9 cellular contexts compared by ENCODE assay signal in genomic region chr12:109946505-109946904, GRCh38. TPM values are rescaled to one million over a fixed set of nuclear protein-coding genes. Genes with fewer than 3 reads are reported as not detected.
DNase-seq lines count a peak whose midpoint lies in the region; ATAC-seq and TF ChIP-seq lines count a peak whose summit lies in the region.
"Had no signal": no experiment of that assay in that cellular context is flagged by ENCODE, and none has a peak within 500 bp of the region (broad histone marks: within the 10 kb centered on the region; RNA-seq: fewer than 3 reads in every experiment).

No MANE protein-coding gene starts in this region.

- no peak overlapping the region for H3K18ac ChIP-seq in mesendoderm (ENCODE audit: low read length)

- H2BK15ac ChIP-seq in mesendoderm (replicated peaks; ENCODE audit: low read depth) = no peak overlapping the region

- ATAC-seq in Right ventricle myocardium inferior = no peak
- no peak for ATAC-seq in GM19397 (IDR thresholded peaks at IDR 0.05; ENCODE audit: unreplicated experiment)
- no peak for ATAC-seq in SK-N-SH treated with all-trans-retinoic acid at 6 μM for 48 hours
- no peak for ATAC-seq in HG03039 (IDR thresholded peaks at IDR 0.05; ENCODE audit: unreplicated experiment)

- no peak overlapping the region for H4K5ac ChIP-seq in mesendoderm (ENCODE audit: low read length)

- peak overlapping the region; percentile 75 to 89 for H3K27ac ChIP-seq in right atrium auricular region
- peak overlapping the region; percentile 22 to 47 for H3K27ac ChIP-seq in coronary artery
- H3K27ac ChIP-seq in mesendoderm (ENCODE audit: low read depth, low read length) = no peak overlapping the region

- intact Hi-C loops in Right ventricle myocardium inferior (cut with DNase I) = loop anchor here (10.0 kb wide), 1 partner anchor 48 kb away; the partner anchor contains the start of genes ANKRD13A and GIT2

- no peaks in the 10 kb centered on the region for H3K27me3 ChIP-seq in right atrium auricular region
- H3K27me3 ChIP-seq in mesendoderm (ENCODE audit: insufficient read depth, low read length, poor library complexity) = no peaks in the 10 kb centered on the region

- no peak overlapping the region for H3K56ac ChIP-seq in mesendoderm (ENCODE audit: low read length)

- no peak overlapping the region for H3K4me2 ChIP-seq in mesendoderm (ENCODE audit: low read length)

- no peak overlapping the region for H3K4ac ChIP-seq in mesendoderm (ENCODE audit: low read depth, low read length)

- DNase-seq in right atrium auricular region (ENCODE audit: low spot score) = no peak
- no peak for DNase-seq in Right ventricle myocardium inferior (ENCODE audit: missing footprints)
- no peak for DNase-seq in coronary artery (ENCODE audit: low spot score)
- peak; percentile 77 for DNase-seq in mesendoderm
- DNase-seq in hippocampal formation (lab: John Stamatoyannopoulos, UW) = no peak
- DNase-seq: NCI-H446 treated with DMSO at 0.1 percent for 48 hours had no signal

- no peak overlapping the region for H4K8ac ChIP-seq in mesendoderm (ENCODE audit: low read depth, low read length)

- H3K36me3 ChIP-seq in right atrium auricular region = peaks cover 30% of the 10 kb centered on the region
- H3K36me3 ChIP-seq in mesendoderm (ENCODE audit: control insufficient read depth, insufficient read depth, low read length) = no peaks in the 10 kb centered on the region

- H3K4me3 ChIP-seq in right atrium auricular region (no peak overlapping the region), coronary artery (no peak overlapping the region), mesendoderm (ENCODE audit: low read length) (no peak overlapping the region)

- no peaks in the 10 kb centered on the region for H3K79me1 ChIP-seq in mesendoderm (ENCODE audit: low read length)

- H3K79me2 ChIP-seq in mesendoderm (ENCODE audit: control insufficient read depth, insufficient read depth, low read length) = no peaks in the 10 kb centered on the region

- H2AK5ac ChIP-seq in mesendoderm (ENCODE audit: low read length) = no peak overlapping the region

- no peak overlapping the region for H2BK120ac ChIP-seq in mesendoderm (ENCODE audit: low read depth, low read length)

- TF ChIP-seq CTCF in right atrium auricular region (IDR thresholded peaks at IDR 0.05) (no peak), coronary artery (IDR thresholded peaks at IDR 0.05) (no peak)

- H3K23ac ChIP-seq in mesendoderm (ENCODE audit: low read length) = no peak overlapping the region

- no peak overlapping the region for H3K9ac ChIP-seq in mesendoderm (ENCODE audit: low read length)

- no peaks in the 10 kb centered on the region for H3K9me3 ChIP-seq in right atrium auricular region

- no peak overlapping the region for H2BK5ac ChIP-seq in mesendoderm (ENCODE audit: low read length)

- WGBS in mesendoderm (ENCODE audit: extremely low coverage, insufficient coverage, low lambda C conversion rate) = no CpG with 5 or more reads among the region's 5 CpGs

- H3K4me1 ChIP-seq in right atrium auricular region = peaks cover 0 to 71% of the 10 kb centered on the region in 2 donors
- H3K4me1 ChIP-seq in mesendoderm (ENCODE audit: control insufficient read depth, low read depth, low read length) = peaks cover 4% of the 10 kb centered on the region

TF ChIP-seq in SK-N-SH treated with all-trans-retinoic acid at 6 μM for 48 hours, 23 proteins besides CTCF, POLR2A, EP300 and RAD21:
- TF ChIP-seq SNAI2 (CRISPR knock-in tag; IDR thresholded peaks at IDR 0.05) (no peak), ISL1 (CRISPR knock-in tag; IDR thresholded peaks at IDR 0.05) (no peak), ZFP3 (CRISPR knock-in tag; IDR thresholded peaks at IDR 0.05) (no peak), ESRRG (CRISPR knock-in tag; IDR thresholded peaks at IDR 0.05) (no peak), BACH2 (CRISPR knock-in tag; IDR thresholded peaks at IDR 0.05; ENCODE audit: borderline replicate concordance) (no peak), PPARA (CRISPR knock-in tag; IDR thresholded peaks at IDR 0.05; ENCODE audit: borderline replicate concordance) (no peak), ZC3H10 (CRISPR knock-in tag; IDR thresholded peaks at IDR 0.05) (no peak), RARB (CRISPR knock-in tag; IDR thresholded peaks at IDR 0.05) (no peak), ARNTL (CRISPR knock-in tag; IDR thresholded peaks at IDR 0.05; ENCODE audit: borderline replicate concordance, low read depth) (no peak)

RNA-seq across cellular contexts. Expression of gene TCHP, which starts 46.4 kb away (rescaled TPM):
- total RNA-seq in right atrium auricular region (1 to 10 TPM; 6.4 to 9.4 TPM), Right ventricle myocardium inferior (8.4 TPM)
- polyA plus RNA-seq in mesendoderm (2013, experiment 1 of 2) = 19.5 TPM
- 19.1 TPM for polyA plus RNA-seq in mesendoderm (2013, experiment 2 of 2)

RNA-seq across cellular contexts. Expression of gene GIT2, which starts 49.7 kb away (rescaled TPM):
- 10 to 100 TPM; 24.8 to 26.8 TPM for total RNA-seq in right atrium auricular region
- 47.1 TPM for total RNA-seq in Right ventricle myocardium inferior
- polyA plus RNA-seq in mesendoderm (2013, experiment 1 of 2) = 11.5 TPM
- 11.8 TPM for polyA plus RNA-seq in mesendoderm (2013, experiment 2 of 2)

RNA-seq across cellular contexts. Expression of gene ANKRD13A, which starts 52.7 kb away (rescaled TPM):
- 10 to 100 TPM; 26.0 to 31.8 TPM for total RNA-seq in right atrium auricular region
- total RNA-seq in Right ventricle myocardium inferior = 22.9 TPM
- polyA plus RNA-seq in mesendoderm (2013, experiment 1 of 2) = 13.3 TPM
- polyA plus RNA-seq in mesendoderm (2013, experiment 2 of 2) = 13.3 TPM
